ENCODE assay signal across 19 cellular contexts in the genomic region with DNA sequence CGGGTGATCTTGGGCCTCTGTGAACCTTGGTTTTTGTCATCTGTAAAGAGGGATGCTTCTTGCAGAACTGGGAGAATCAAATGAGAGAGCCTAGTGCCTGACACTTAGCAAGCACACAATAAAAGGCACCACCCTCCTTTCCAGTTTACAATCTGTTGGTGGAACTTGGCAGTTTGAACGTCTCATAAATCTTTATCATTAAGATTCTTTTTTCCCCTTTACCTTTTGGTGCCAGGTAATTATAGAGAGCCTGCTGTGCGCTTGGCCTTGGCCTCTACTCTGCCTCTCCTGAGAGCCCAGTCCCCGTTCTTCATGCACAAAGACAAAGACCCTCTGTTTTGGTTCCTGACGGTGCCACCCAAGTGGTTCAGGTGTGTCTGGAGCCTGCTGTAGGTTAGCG.
"Had no signal": no experiment of that assay in that cellular context is flagged by ENCODE, and none has a peak within 500 bp of the region (broad histone marks: within the 10 kb centered on the region; RNA-seq: fewer than 3 reads in every experiment).

No MANE protein-coding gene starts in this region.

- ATAC-seq: activated CD4-positive, alpha-beta T cell treated with anti-CD3 and anti-CD28 coated beads for 36 hours; activated CD8-positive, alpha-beta memory T cell treated with anti-CD3 and anti-CD28 coated beads, Interleukin-2, amount 10 ng/mL, durations not matched to agents 7 days and 5 days; activated T-helper 17 cell treated with anti-CD3 and anti-CD28 coated beads, Interleukin-2, amount 50 U/mL, for 72 hours; naive thymus-derived CD4-positive, alpha-beta T cell; WTC11 had no signal

- H2AFZ ChIP-seq: neural progenitor cell had no signal

- H3K4me1 ChIP-seq: neural progenitor cell had no signal

- H3K9me3 ChIP-seq: ovary, tibial artery had no signal

- H3K4me3 Mint-ChIP-seq: activated CD4-positive, alpha-beta memory T cell treated with anti-CD3 and anti-CD28 coated beads for 36 hours; activated CD4-positive, alpha-beta T cell treated with anti-CD3 and anti-CD28 coated beads for 36 hours; activated CD8-positive, alpha-beta memory T cell treated with anti-CD3 and anti-CD28 coated beads, Interleukin-2, amount 10 ng/mL, durations not matched to agents 7 days and 5 days; activated T-helper 17 cell treated with anti-CD3 and anti-CD28 coated beads, Interleukin-2, amount 50 U/mL, for 72 hours; central memory CD8-positive, alpha-beta T cell; memory B cell; naive thymus-derived CD4-positive, alpha-beta T cell; neural progenitor cell; T-helper 2 cell treated with Interferon-gamma antibody and Interleukin-4, amounts not matched to agents 5 μg/mL and 100 μg/mL, for 36 hours; WTC11 had no signal

- H3K9ac ChIP-seq: neural progenitor cell had no signal

- DNase-seq: activated CD4-positive, alpha-beta memory T cell treated with anti-CD3 and anti-CD28 coated beads for 36 hours; activated CD4-positive, alpha-beta T cell treated with anti-CD3 and anti-CD28 coated beads for 36 hours; activated CD8-positive, alpha-beta memory T cell treated with anti-CD3 and anti-CD28 coated beads, Interleukin-2, amount 10 ng/mL, durations not matched to agents 7 days and 5 days; activated naive CD4-positive, alpha-beta T cell; brain microvascular endothelial cell; cortex of kidney; erythroblast; foreskin melanocyte; kidney; naive thymus-derived CD4-positive, alpha-beta T cell; ovary; stimulated activated naive CD4-positive, alpha-beta T cell; tibial artery had no signal

- H3K4me1 Mint-ChIP-seq: activated CD8-positive, alpha-beta memory T cell treated with anti-CD3 and anti-CD28 coated beads, Interleukin-2, amount 10 ng/mL, durations not matched to agents 7 days and 5 days; central memory CD8-positive, alpha-beta T cell had no signal

- H3K27me3 ChIP-seq: brain microvascular endothelial cell, neural progenitor cell, ovary, tibial artery had no signal

- H3K27ac Mint-ChIP-seq: activated CD4-positive, alpha-beta memory T cell treated with anti-CD3 and anti-CD28 coated beads for 36 hours; activated CD4-positive, alpha-beta T cell treated with anti-CD3 and anti-CD28 coated beads for 36 hours; activated CD8-positive, alpha-beta memory T cell treated with anti-CD3 and anti-CD28 coated beads, Interleukin-2, amount 10 ng/mL, durations not matched to agents 7 days and 5 days; activated T-helper 17 cell treated with anti-CD3 and anti-CD28 coated beads, Interleukin-2, amount 50 U/mL, for 72 hours; memory B cell; naive thymus-derived CD4-positive, alpha-beta T cell; T-helper 2 cell treated with Interferon-gamma antibody and Interleukin-4, amounts not matched to agents 5 μg/mL and 100 μg/mL, for 36 hours; WTC11 had no signal

- H3K4me3 ChIP-seq: neural progenitor cell, ovary, tibial artery had no signal

- H3K36me3 Mint-ChIP-seq: neural progenitor cell, WTC11 had no signal

- H3K36me3 ChIP-seq: brain microvascular endothelial cell, neural progenitor cell, ovary, tibial artery had no signal

- H3K27me3 Mint-ChIP-seq: activated CD4-positive, alpha-beta memory T cell treated with anti-CD3 and anti-CD28 coated beads for 36 hours; activated CD4-positive, alpha-beta T cell treated with anti-CD3 and anti-CD28 coated beads for 36 hours; activated CD8-positive, alpha-beta memory T cell treated with anti-CD3 and anti-CD28 coated beads, Interleukin-2, amount 10 ng/mL, durations not matched to agents 7 days and 5 days; activated T-helper 17 cell treated with anti-CD3 and anti-CD28 coated beads, Interleukin-2, amount 50 U/mL, for 72 hours; central memory CD8-positive, alpha-beta T cell; memory B cell; naive thymus-derived CD4-positive, alpha-beta T cell had no signal

- H3K4me2 ChIP-seq: neural progenitor cell had no signal

- H3K27ac ChIP-seq: brain microvascular endothelial cell, neural progenitor cell, ovary, tibial artery had no signal

- H3K9me3 Mint-ChIP-seq: central memory CD8-positive, alpha-beta T cell; neural progenitor cell had no signal
